ENCODE assay signal across 22 cellular contexts in genomic region chr3:196472286-196472685, GRCh38. TPM values are rescaled to one million over a fixed set of nuclear protein-coding genes. Genes with fewer than 3 reads are reported as not detected.
"Had no signal": no experiment of that assay in that cellular context is flagged by ENCODE, and none has a peak within 500 bp of the region (broad histone marks: within the 10 kb centered on the region; RNA-seq: fewer than 3 reads in every experiment).

No MANE protein-coding gene starts in this region.

- H3K27me3 ChIP-seq: breast epithelium, colonic mucosa had no signal

- ATAC-seq: activated CD8-positive, alpha-beta T cell treated with anti-CD3 and anti-CD28 coated beads for 36 hours; T-cell; WTC11 had no signal

- H3K27ac ChIP-seq: breast epithelium, colonic mucosa had no signal

- H3K4me1 ChIP-seq: breast epithelium, colonic mucosa had no signal

- H3K27ac Mint-ChIP-seq: activated CD4-positive, alpha-beta T cell treated with anti-CD3 and anti-CD28 coated beads, Interleukin-2, amount 10 ng/mL, durations not matched to agents 7 days and 5 days; activated CD8-positive, alpha-beta T cell treated with anti-CD3 and anti-CD28 coated beads for 36 hours; T-cell; WTC11 had no signal

- H3K27me3 Mint-ChIP-seq: activated CD4-positive, alpha-beta T cell treated with anti-CD3 and anti-CD28 coated beads, Interleukin-2, amount 10 ng/mL, durations not matched to agents 7 days and 5 days; activated CD8-positive, alpha-beta T cell treated with anti-CD3 and anti-CD28 coated beads for 36 hours; T-cell had no signal

- H3K9me3 Mint-ChIP-seq: activated CD4-positive, alpha-beta T cell treated with anti-CD3 and anti-CD28 coated beads, Interleukin-2, amount 10 ng/mL, durations not matched to agents 7 days and 5 days; activated CD8-positive, alpha-beta T cell treated with anti-CD3 and anti-CD28 coated beads for 36 hours; T-cell; WTC11 had no signal

- H3K4me3 ChIP-seq: breast epithelium, colonic mucosa had no signal

- H3K4me1 Mint-ChIP-seq: WTC11 had no signal

- DNase-seq: activated CD4-positive, alpha-beta T cell treated with anti-CD3 and anti-CD28 coated beads, Interleukin-2, amount 10 ng/mL, durations not matched to agents 7 days and 5 days; activated CD4-positive, CD25-positive, alpha-beta regulatory T cell treated with anti-CD3 and anti-CD28 coated beads, Interleukin-2, amount 50 U/mL, for 72 hours; activated CD8-positive, alpha-beta memory T cell treated with anti-CD3 and anti-CD28 coated beads, Interleukin-2, amount 50 U/mL, for 4 hours; activated CD8-positive, alpha-beta T cell treated with anti-CD3 and anti-CD28 coated beads for 36 hours; activated gamma-delta T cell treated with Interleukin-2 at 50 U/mL for 16 hours; activated naive CD4-positive, alpha-beta T cell treated with anti-CD3 and anti-CD28 coated beads, Interleukin-2, amount 50 U/mL, for 16 hours; aorta; colonic mucosa; Kasumi-1; KBM-7; NCI-H1048; NCI-H146; NCI-H187 treated with DMSO at 0.1 percent for 48 hours; NCI-H2081 treated with DMSO at 0.1 percent for 48 hours; NCI-H446; NCI-H524; SHP77 treated with DMSO at 0.1 percent for 48 hours; T-cell had no signal

- H3K4me3 Mint-ChIP-seq: activated CD4-positive, alpha-beta T cell treated with anti-CD3 and anti-CD28 coated beads, Interleukin-2, amount 10 ng/mL, durations not matched to agents 7 days and 5 days; activated CD8-positive, alpha-beta T cell treated with anti-CD3 and anti-CD28 coated beads for 36 hours; T-cell; WTC11 had no signal

- H3K9me3 ChIP-seq: breast epithelium, colonic mucosa had no signal

RNA-seq across cellular contexts. Expression of gene SMCO1, which starts 42.9 kb away (rescaled TPM):
- total RNA-seq: activated CD4-positive, alpha-beta T cell treated with anti-CD3 and anti-CD28 coated beads, Interleukin-2, amount 10 ng/mL, durations not matched to agents 7 days and 5 days; activated CD8-positive, alpha-beta T cell treated with anti-CD3 and anti-CD28 coated beads for 36 hours; aorta; breast epithelium; cerebellum; colonic mucosa; SK-MEL-5; T-cell; WTC11 had no signal
- polyA plus RNA-seq: aorta had no signal
